Comparison of ENCODE assay signal across 17 cellular contexts in genomic region chr2:219998714-219999227, GRCh38.
A peak's percentile ranks its signal among the peaks of the same experiment; 100 is the strongest.
DNase-seq lines count a peak whose midpoint lies in the region; ATAC-seq and TF ChIP-seq lines count a peak whose summit lies in the region.
"Had no signal": no experiment of that assay in that cellular context is flagged by ENCODE, and none has a peak within 500 bp of the region (broad histone marks: within the 10 kb centered on the region; RNA-seq: fewer than 3 reads in every experiment).

No MANE protein-coding gene starts in this region.

- H4K20me1 ChIP-seq in GM23338 (replicated peaks; ENCODE audit: insufficient read depth) (no peaks in the 10 kb centered on the region), OCI-LY3 (ENCODE audit: insufficient read depth, low read length) (no peaks in the 10 kb centered on the region)

- TF ChIP-seq CTCF in GM23338 (conservative IDR thresholded peaks at IDR 0.05; ENCODE audit: low read depth in 2 of 2), result peak; percentile 48 to 56
- peak; percentile 45 for TF ChIP-seq CTCF in OCI-LY3 (IDR thresholded peaks at IDR 0.05; ENCODE audit: low read depth, low read length)
- peak; percentile 55 for TF ChIP-seq CTCF in foreskin keratinocyte (conservative IDR thresholded peaks at IDR 0.05)

- H3K27me3 ChIP-seq in GM23338 (ENCODE audit: insufficient read depth) (no peaks in the 10 kb centered on the region), OCI-LY3 (ENCODE audit: low read depth, low read length) (no peaks in the 10 kb centered on the region), foreskin keratinocyte (no peaks in the 10 kb centered on the region), MG63 (no peaks in the 10 kb centered on the region)
- H3K27me3 ChIP-seq: vagina had no signal

- H3F3A ChIP-seq in GM23338 (replicated peaks; ENCODE audit: low read depth), result 0 out of 2 replicates have a peak, but pooled peaks cover 3% of the 10 kb centered on the region

- H3K4me1 ChIP-seq in GM23338 (ENCODE audit: insufficient read depth), result peaks cover 3% of the 10 kb centered on the region; the same call in 1 of the 2 replicates
- H3K4me1 ChIP-seq in OCI-LY3 (ENCODE audit: low read length), result 0 out of 2 replicates have a peak, but pooled peaks cover 4% of the 10 kb centered on the region
- no peaks in the 10 kb centered on the region for H3K4me1 ChIP-seq in foreskin keratinocyte
- H3K4me1 ChIP-seq: vagina had no signal

- no peaks in the 10 kb centered on the region; the same call in 2 of the 3 replicates for H3K9me3 Mint-ChIP-seq in GM23338
- H3K9me3 Mint-ChIP-seq: activated naive CD4-positive, alpha-beta T cell treated with anti-CD3 and anti-CD28 coated beads for 36 hours had no signal

- H3K27me3 Mint-ChIP-seq in GM23338 (ENCODE audit: insufficient read depth, low read depth, poor library complexity), result no peaks in the 10 kb centered on the region

- H3K36me3 ChIP-seq in GM23338 (ENCODE audit: insufficient read depth) (no peaks in the 10 kb centered on the region), OCI-LY3 (replicated peaks; ENCODE audit: low read depth, low read length) (no peaks in the 10 kb centered on the region), MG63 (no peaks in the 10 kb centered on the region)
- H3K36me3 ChIP-seq: vagina had no signal

- H3K4me3 ChIP-seq in GM23338, result no peak overlapping the region
- no peak overlapping the region for H3K4me3 ChIP-seq in OCI-LY3 (ENCODE audit: low read length)
- no peak overlapping the region for H3K4me3 ChIP-seq in MG63
- H3K4me3 ChIP-seq: vagina had no signal

- H3K79me2 ChIP-seq in GM23338 (replicated peaks; ENCODE audit: insufficient read depth) (no peaks in the 10 kb centered on the region), OCI-LY3 (ENCODE audit: low read length) (no peaks in the 10 kb centered on the region)

- in situ Hi-C loops in ACHN (cut with HindIII; ENCODE audit: low pct_ligation_motif_present, low pct_unique_long_range_greater_than_20kb, low sequenced_read_pairs), result no loop called here

- no peak overlapping the region for H3K4me3 Mint-ChIP-seq in GM23338
- H3K4me3 Mint-ChIP-seq: activated naive CD4-positive, alpha-beta T cell treated with anti-CD3 and anti-CD28 coated beads for 36 hours had no signal

- H3K9ac ChIP-seq in OCI-LY3 (ENCODE audit: low read length), result no peak overlapping the region

- H3K9me3 ChIP-seq in OCI-LY3 (ENCODE audit: insufficient read depth, low read length) (no peaks in the 10 kb centered on the region), MG63 (no peaks in the 10 kb centered on the region)
- H3K9me3 ChIP-seq: vagina had no signal

- H3K4me1 Mint-ChIP-seq in GM23338, result peaks cover 8% of the 10 kb centered on the region; the same call in 2 of the 3 replicates

- H3K9me2 ChIP-seq in GM23338 (ENCODE audit: insufficient read depth), result no peaks in the 10 kb centered on the region

- H2AFZ ChIP-seq in GM23338 (no peak overlapping the region), OCI-LY3 (ENCODE audit: low read depth, low read length) (no peak overlapping the region)

- H3K27ac ChIP-seq in GM23338 (ENCODE audit: low read depth) (no peak overlapping the region), OCI-LY3 (ENCODE audit: low read length) (no peak overlapping the region), foreskin keratinocyte (no peak overlapping the region)
- H3K27ac ChIP-seq: vagina had no signal

- no peak overlapping the region for H3K27ac Mint-ChIP-seq in GM23338
- H3K27ac Mint-ChIP-seq: activated naive CD4-positive, alpha-beta T cell treated with anti-CD3 and anti-CD28 coated beads for 36 hours had no signal

- no peak overlapping the region for H3K4me2 ChIP-seq in GM23338
- no peak overlapping the region for H3K4me2 ChIP-seq in OCI-LY3 (ENCODE audit: low read length)

- no peaks in the 10 kb centered on the region for H3K36me3 Mint-ChIP-seq in GM23338 (ENCODE audit: low read depth)

- ATAC-seq in GM23338, result no peak
- ATAC-seq in foreskin keratinocyte, result no peak
- no peak for ATAC-seq in GM21529 (IDR thresholded peaks at IDR 0.05; ENCODE audit: unreplicated experiment)

- DNase-seq in ACHN, result peak; percentile 14
- peak; percentile 39 for DNase-seq in GM23338 (ENCODE audit: low spot score)
- DNase-seq in foreskin keratinocyte, result no peak
- no peak for DNase-seq in dermis blood vessel endothelial cell
- DNase-seq in MG63, result no peak
- no peak for DNase-seq in stimulated activated naive CD4-positive, alpha-beta T cell treated with Interleukin-2 at 50 U/mL for 16 hours (lab: John Stamatoyannopoulos, UW)
- DNase-seq: activated CD4-positive, alpha-beta T cell treated with anti-CD3 and anti-CD28 coated beads, Interleukin-2, amount 50 U/mL, for 1 hour; activated naive CD4-positive, alpha-beta T cell treated with anti-CD3 and anti-CD28 coated beads for 36 hours; activated T-cell treated with anti-CD3 and anti-CD28 coated beads for 4 hours; COR-L47; GDM1; glutamatergic neuron; islet precursor cell; NCI-H1092 treated with DMSO at 0.1 percent for 48 hours had no signal

TF ChIP-seq in GM23338, 12 proteins besides CTCF, POLR2A, EP300 and RAD21:
- TF ChIP-seq ZNF114 (CRISPR knock-in tag; IDR thresholded peaks at IDR 0.05) (no peak), POLR2AphosphoS5 (IDR thresholded peaks at IDR 0.05; ENCODE audit: low read depth) (no peak), CREB1 (CRISPR knock-in tag; IDR thresholded peaks at IDR 0.05; ENCODE audit: low read depth) (no peak), ZNF462 (CRISPR knock-in tag; IDR thresholded peaks at IDR 0.05) (no peak), EZH2 (IDR thresholded peaks at IDR 0.05; ENCODE audit: low read depth, unreplicated experiment) (no peak)

Comparison
In these comparisons a context has a peak if more than half of its experiments do, and no peak if none do; other contexts are left out.
1. DNase-seq: peak in ACHN (single experiment) and GM23338 (single experiment); none in foreskin keratinocyte (0 of 2), dermis blood vessel endothelial cell (single experiment), MG63 (single experiment) and stimulated activated naive CD4-positive, alpha-beta T cell treated with Interleukin-2 at 50 U/mL for 16 hours (single experiment).
2. Peak in every context shown above with its lines, with median percentiles within 50 percentile points of each other: CTCF ChIP-seq.